In genomic region chr18:10085876-10086275, GRCh38 we compare ENCODE assay signal across 25 cellular contexts.
DNase-seq lines count a peak whose midpoint lies in the region; ATAC-seq, FAIRE-seq and TF ChIP-seq lines count a peak whose summit lies in the region.
"Had no signal": no experiment of that assay in that cellular context is flagged by ENCODE, and none has a peak within 500 bp of the region (broad histone marks: within the 10 kb centered on the region; RNA-seq: fewer than 3 reads in every experiment).

No MANE protein-coding gene starts in this region.

- H3K79me2 ChIP-seq in H1 (ENCODE audit: control insufficient read depth in 1 of 2, insufficient read depth in 2 of 2, low read length in 2 of 2) (no peaks in the 10 kb centered on the region), smooth muscle cell (ENCODE audit: low read depth) (no peaks in the 10 kb centered on the region)

- ATAC-seq in A549 (no peak), HG03354 (IDR thresholded peaks at IDR 0.05; ENCODE audit: poor library complexity, severe bottlenecking, unreplicated experiment) (no peak)
- ATAC-seq: CD8-positive, alpha-beta T cell; GM12878 had no signal

- peaks cover 15% of the 10 kb centered on the region for H3F3A ChIP-seq in smooth muscle cell (ENCODE audit: low read depth)

- no peak overlapping the region for H2BK120ac ChIP-seq in H1 (replicated peaks; ENCODE audit: low read depth, low read length)

- no peak overlapping the region for H4K5ac ChIP-seq in H1 (ENCODE audit: insufficient read length, low read depth, low read length)

- H2BK12ac ChIP-seq in H1 (ENCODE audit: low read depth, low read length): no peak overlapping the region

- H2BK15ac ChIP-seq in H1 (ENCODE audit: low read length): no peak overlapping the region

- TF ChIP-seq CTCF in A549 (IDR thresholded peaks at IDR 0.05): no peak
- no peak for TF ChIP-seq CTCF in H1 (IDR thresholded peaks at IDR 0.05; ENCODE audit: control extremely low read depth in 1 of 3, insufficient read depth in 1 of 3, low read depth in 1 of 3, low read length in 3 of 3)
- no peak for TF ChIP-seq CTCF in smooth muscle cell (IDR thresholded peaks at IDR 0.05; ENCODE audit: borderline replicate concordance, insufficient read depth, poor library complexity, severe bottlenecking)

- H3K23me2 ChIP-seq in H1 (ENCODE audit: low read depth, low read length): no peaks in the 10 kb centered on the region; the same call in 1 of the 2 replicates

- H4K20me1 ChIP-seq in H1 (replicated peaks in 1 of 2; ENCODE audit: control insufficient read depth in 1 of 2, insufficient read depth in 2 of 2, low read length in 2 of 2) (no peaks in the 10 kb centered on the region), smooth muscle cell (ENCODE audit: low read depth) (no peaks in the 10 kb centered on the region)

- no peak overlapping the region for H3K4ac ChIP-seq in H1 (replicated peaks; ENCODE audit: insufficient read length, low read depth, low read length)

- DNase-seq in A549 (ENCODE audit: low read depth in 1 of 2, low spot score in 1 of 2): no peak
- no peak for DNase-seq in H1 (ENCODE audit: low read depth in 1 of 2, low spot score in 2 of 2)
- no peak for DNase-seq in smooth muscle cell (lab: John Stamatoyannopoulos, UW; ENCODE audit: unreplicated experiment)
- DNase-seq in KG1 (lab: John Stamatoyannopoulos, UW): no peak
- no peak for DNase-seq in cardiac septum (ENCODE audit: low spot score)
- DNase-seq in NCI-H1436 treated with DMSO at 0.1 percent for 48 hours (lab: John Stamatoyannopoulos, UW): no peak
- DNase-seq: AML-193; C1 segment of cervical spinal cord; CD8-positive, alpha-beta T cell; DND-41; H9; HFFc6; NCI-H1092 treated with DMSO at 0.1 percent for 48 hours; NCI-H2081; NCI-H2171; NCI-H345; NCI-H524 had no signal

- H3K9ac ChIP-seq in H1 (replicated peaks in 1 of 4; ENCODE audit: extremely low read depth in 1 of 4, low read depth in 3 of 4, low read length in 3 of 4) (no peak overlapping the region), smooth muscle cell (ENCODE audit: low read depth) (no peak overlapping the region)
- H3K9ac ChIP-seq: KMS-11 had no signal

- POLR2A ChIA-PET in A549 (lab: Yijun Ruan, JAX) (no interaction called here), H1 (lab: Charles Lee; ENCODE audit: partially characterized antibody) (no interaction called here)

- FAIRE-seq in A549 (lab: Jason Lieb, UNC) (no peak), H1 (lab: Jason Lieb, UNC) (no peak)
- FAIRE-seq: GM12878 had no signal

- H4K91ac ChIP-seq in H1 (replicated peaks; ENCODE audit: insufficient read length, low read length): peak overlapping the region; percentile 31

- no peak overlapping the region for H3K56ac ChIP-seq in H1 (replicated peaks; ENCODE audit: insufficient read length, low read depth, low read length)

- H3K4me3 ChIP-seq in A549: no peak overlapping the region
- no peak overlapping the region for H3K4me3 ChIP-seq in H1 (ENCODE audit: extremely low read depth in 1 of 4, insufficient read depth in 2 of 4, low read depth in 3 of 4, low read length in 4 of 4)
- H3K4me3 ChIP-seq in mesodermal cell (ENCODE audit: extremely low read depth, insufficient read depth, low read length, poor library complexity, severe bottlenecking): no peak overlapping the region
- H3K4me3 ChIP-seq in smooth muscle cell: no peak overlapping the region
- H3K4me3 ChIP-seq: GM12878, Peyer's patch, SJSA1 had no signal

- no peak overlapping the region for H3K18ac ChIP-seq in H1 (ENCODE audit: extremely low read depth, low read length)

- H3K14ac ChIP-seq in H1 (ENCODE audit: insufficient read length): no peak overlapping the region

- H3K36me3 ChIP-seq in H1 (ENCODE audit: control insufficient read depth in 2 of 4, insufficient read depth in 4 of 4, low read length in 3 of 4) (no peaks in the 10 kb centered on the region), mesodermal cell (ENCODE audit: control insufficient read depth, insufficient read depth, low read length) (no peaks in the 10 kb centered on the region), smooth muscle cell (ENCODE audit: low read depth) (no peaks in the 10 kb centered on the region)
- H3K36me3 ChIP-seq: Peyer's patch, SJSA1 had no signal

- H2BK5ac ChIP-seq in H1 (ENCODE audit: low read depth, low read length): no peak overlapping the region

- H2AK5ac ChIP-seq in H1 (ENCODE audit: low read depth, low read length): no peak overlapping the region

- TF ChIP-seq POLR2A in A549 (IDR thresholded peaks at IDR 0.05; ENCODE audit: low read length): no peak
- no peak for TF ChIP-seq POLR2A in H1 (IDR thresholded peaks at IDR 0.05; ENCODE audit: control extremely low read depth in 1 of 2, low read depth in 2 of 2, low read length in 2 of 2)

- intact Hi-C loops in cardiac septum (cut with DNase I): no loop called here

- CTCF ChIA-PET in A549 (lab: Yijun Ruan, JAX) (interaction anchor here (1.3 kb wide), 1 partner anchor 8 kb away, joined by 3 read pairs; no protein-coding TSS in a partner anchor), H1 (lab: Charles Lee; ENCODE audit: partially characterized antibody) (interaction anchor here (1.1 to 3.1 kb wide), 3 partner anchors 9 to 38 kb away, joined by 3 to 9 read pairs (median 3); no protein-coding TSS in a partner anchor)

- H3K9me3 ChIP-seq in A549 (0 out of 3 replicates have a peak, but pooled peaks cover 6% of the 10 kb centered on the region), H1 (ENCODE audit: insufficient read depth in 2 of 2, low read depth in 1 of 2, low read length in 1 of 2) (peaks cover 12 to 13% of the 10 kb centered on the region in 2 experiments), mesodermal cell (ENCODE audit: control insufficient read depth, low read length) (peaks cover 26% of the 10 kb centered on the region), smooth muscle cell (replicated peaks; ENCODE audit: low read depth) (peaks cover 3% of the 10 kb centered on the region)

- H3K27ac ChIP-seq in A549 (no peak overlapping the region), H1 (ENCODE audit: low read depth, low read length) (no peak overlapping the region), mesodermal cell (ENCODE audit: low read depth, low read length, severe bottlenecking) (peak overlapping the region; percentile 26), smooth muscle cell (ENCODE audit: low read depth) (no peak overlapping the region)
- H3K27ac ChIP-seq: 22Rv1, HL-60, KMS-11, SJSA1 had no signal

- H2AFZ ChIP-seq in H1 (ENCODE audit: low read length): 0 out of 2 replicates have a peak overlapping the region, but pooled peaks have one; percentile 52
- H2AFZ ChIP-seq in smooth muscle cell (ENCODE audit: low read depth): no peak overlapping the region

- peaks cover 12% of the 10 kb centered on the region; the same call in 2 of the 3 replicates for H3K4me1 ChIP-seq in A549
- peaks cover 0 to 5% (median 0%) of the 10 kb centered on the region in 4 experiments; a peak in 3 of 7 replicates for H3K4me1 ChIP-seq in H1 (replicated peaks in 1 of 4; ENCODE audit: control insufficient read depth in 3 of 4, insufficient read depth in 4 of 4, low read length in 3 of 4)
- peaks cover 4% of the 10 kb centered on the region for H3K4me1 ChIP-seq in mesodermal cell (ENCODE audit: control insufficient read depth, insufficient read depth, low read length, poor library complexity, severe bottlenecking)
- peaks cover 15% of the 10 kb centered on the region for H3K4me1 ChIP-seq in smooth muscle cell (ENCODE audit: low read depth)
- H3K4me1 ChIP-seq: SJSA1 had no signal

- WGBS in A549 (ENCODE audit: missing lambda C conversion rate): 61% methylated on average over 3 of the region's 3 CpGs
- 97% methylated on average over 3 of the region's 3 CpGs; no CpG with 5 or more reads in 1 of the 2 experiments for WGBS in H1 (ENCODE audit: extremely low coverage in 1 of 2, insufficient coverage in 1 of 2, insufficient read length in 1 of 2, insufficient replicate concordance in 2 of 2, low coverage in 1 of 2, low lambda C conversion rate in 2 of 2, missing lambda C conversion rate in 1 of 2), 2 experiments
- WGBS in mesodermal cell (ENCODE audit: insufficient coverage in 2 of 2), 2 experiments: 75 to 88% methylated on average over 2 of the region's 3 CpGs
- 50% methylated on average over 3 of the region's 3 CpGs for WGBS in smooth muscle cell (ENCODE audit: low lambda C conversion rate)

- H3K79me1 ChIP-seq in H1 (ENCODE audit: low read depth, low read length): no peaks in the 10 kb centered on the region

- TF ChIP-seq EP300 in A549 (IDR thresholded peaks at IDR 0.05): no peak
- no peak for TF ChIP-seq EP300 in H1 (IDR thresholded peaks at IDR 0.05; ENCODE audit: borderline replicate concordance in 1 of 2, low read depth in 2 of 2, low read length in 2 of 2)

- H2BK20ac ChIP-seq in H1 (ENCODE audit: low read length): no peak overlapping the region

- H4K8ac ChIP-seq in H1 (ENCODE audit: extremely low read depth, insufficient read depth, low read length): no peak overlapping the region

- no peak overlapping the region for H3K23ac ChIP-seq in H1 (ENCODE audit: insufficient read length)

- TF ChIP-seq RAD21 in A549 (conservative IDR thresholded peaks at IDR 0.05 in 1 of 2, IDR thresholded peaks at IDR 0.05 in 1 of 2): no peak
- TF ChIP-seq RAD21 in H1 (IDR thresholded peaks at IDR 0.05 in 1 of 2, conservative IDR thresholded peaks at IDR 0.05 in 1 of 2; ENCODE audit: low read depth in 2 of 2, low read length in 2 of 2): no peak

- H3K4me2 ChIP-seq in A549 (peak overlapping the region; percentile 19; the same call in 1 of the 3 replicates), H1 (ENCODE audit: insufficient read depth in 1 of 2, low read depth in 2 of 2, low read length in 2 of 2) (no peak overlapping the region), smooth muscle cell (peak overlapping the region; percentile 48)
- H3K4me2 ChIP-seq: KMS-11 had no signal

- H3K27me3 ChIP-seq in H1 (replicated peaks in 1 of 4; ENCODE audit: control insufficient read depth in 3 of 4, extremely low read depth in 1 of 4, insufficient read depth in 3 of 4, low read length in 3 of 4): no peaks in the 10 kb centered on the region
- no peaks in the 10 kb centered on the region for H3K27me3 ChIP-seq in smooth muscle cell (ENCODE audit: low read depth)
- H3K27me3 ChIP-seq: Peyer's patch, SJSA1 had no signal

TF ChIP-seq in A549, 52 proteins besides CTCF, POLR2A, EP300 and RAD21 (continues in another document):
- no peak for TF ChIP-seq HOXB13 (CRISPR knock-in tag; IDR thresholded peaks at IDR 0.05; ENCODE audit: low read depth)
- no peak for TF ChIP-seq MAZ (IDR thresholded peaks at IDR 0.05; ENCODE audit: borderline replicate concordance, low read depth, low read length)
- no peak for TF ChIP-seq NR3C1 (IDR thresholded peaks at IDR 0.05)
- TF ChIP-seq POLR2AphosphoS2 (conservative IDR thresholded peaks at IDR 0.05; ENCODE audit: low read length): no peak
- no peak for TF ChIP-seq HEYL (CRISPR knock-in tag; IDR thresholded peaks at IDR 0.05)
- TF ChIP-seq RFX5 (IDR thresholded peaks at IDR 0.05): no peak

TF ChIP-seq in H1, 55 proteins besides CTCF, POLR2A, EP300 and RAD21 (continues in another document):
- TF ChIP-seq EGR1 (IDR thresholded peaks at IDR 0.05; ENCODE audit: borderline replicate concordance, low read depth, low read length) (no peak), EZH2 (IDR thresholded peaks at IDR 0.05; ENCODE audit: low read depth, low read length, severe bottlenecking) (no peak), MAX (IDR thresholded peaks at IDR 0.05) (no peak), CHD2 (IDR thresholded peaks at IDR 0.05; ENCODE audit: low read length) (no peak)

Comparison
In these comparisons a context has a peak if more than half of its experiments do, and no peak if none do; other contexts are left out.
1. H3K4me2 ChIP-seq: peak in A549 (single experiment) and smooth muscle cell (single experiment); none in H1 (0 of 2).